In the genomic region with DNA sequence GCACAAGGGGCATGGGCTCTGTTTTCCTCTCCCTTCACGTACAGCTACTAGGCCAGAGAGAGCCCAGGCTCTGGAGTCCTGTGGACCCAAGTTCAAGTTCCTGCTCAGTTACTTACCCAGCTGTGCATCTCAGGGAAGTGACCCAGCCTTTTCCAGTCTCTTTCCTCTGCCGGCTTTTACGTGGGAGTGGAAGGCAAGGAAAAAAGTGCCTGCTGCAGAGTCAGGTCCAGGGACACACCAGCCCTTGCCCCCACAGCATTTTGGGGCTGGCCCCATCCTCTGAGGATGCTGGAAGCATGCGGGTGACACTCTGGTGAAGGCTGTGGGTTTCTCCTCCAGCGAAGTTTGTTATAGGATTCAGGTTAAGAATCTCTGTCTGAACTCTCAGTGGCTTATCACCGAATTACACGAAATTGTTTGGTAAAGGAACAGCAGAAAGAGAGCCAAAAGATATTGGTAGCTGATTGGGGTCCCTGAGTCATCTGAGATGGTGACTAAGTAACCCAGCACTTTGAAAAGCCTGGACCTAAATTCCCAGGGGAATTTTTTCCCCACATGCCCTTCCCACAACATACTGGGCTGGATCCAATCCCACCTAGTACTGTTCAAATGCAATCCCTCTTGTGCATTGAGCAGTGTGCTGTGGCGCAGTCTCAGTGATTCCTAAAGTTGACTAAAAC, we compare ENCODE assay signal across 15 cellular contexts.
DNase-seq lines count a peak whose midpoint lies in the region; ATAC-seq and TF ChIP-seq lines count a peak whose summit lies in the region.
"Had no signal": no experiment of that assay in that cellular context is flagged by ENCODE, and none has a peak within 500 bp of the region (broad histone marks: within the 10 kb centered on the region; RNA-seq: fewer than 3 reads in every experiment).

No MANE protein-coding gene starts in this region.

- no peaks in the 10 kb centered on the region for H3K27me3 ChIP-seq in IMR-90 (ENCODE audit: control insufficient read depth, insufficient read depth, low read length)
- H3K27me3 ChIP-seq in body of pancreas: no peaks in the 10 kb centered on the region
- H3K27me3 ChIP-seq: transverse colon had no signal

- no peak overlapping the region for H3K4me3 ChIP-seq in AG10803 (ENCODE audit: low read length)
- H3K4me3 ChIP-seq in IMR-90 (ENCODE audit: insufficient read depth, low read depth, low read length): no peak overlapping the region
- H3K4me3 ChIP-seq in body of pancreas: no peak overlapping the region
- H3K4me3 ChIP-seq: transverse colon had no signal

- H3K27ac ChIP-seq in IMR-90 (ENCODE audit: insufficient read depth, low read length) (no peak overlapping the region), body of pancreas (peak overlapping the region in 2 of 4 donors; percentile 36 to 60)
- H3K27ac ChIP-seq: transverse colon had no signal

- intact Hi-C loops in IMR-90 (cut with micrococcal nuclease) (no loop called here), body of pancreas (cut with DNase I) (no loop called here)

- in situ Hi-C loops in IMR-90 (cut with MboI; ENCODE audit: low sequenced_read_pairs): no loop called here

- H3K4me1 ChIP-seq in IMR-90 (ENCODE audit: control insufficient read depth, insufficient read depth, low read length) (peaks cover 14% of the 10 kb centered on the region), body of pancreas (peaks cover 32% of the 10 kb centered on the region)

- H2BK20ac ChIP-seq in IMR-90 (ENCODE audit: low read depth, low read length): peak overlapping the region; percentile 47

- TF ChIP-seq CTCF in AG10803 (conservative IDR thresholded peaks at IDR 0.05; ENCODE audit: low read length) (no peak), IMR-90 (conservative IDR thresholded peaks at IDR 0.05; ENCODE audit: low read depth, low read length) (no peak), body of pancreas (IDR thresholded peaks at IDR 0.05) (no peak)

- H4K8ac ChIP-seq in IMR-90 (ENCODE audit: low read depth in 2 of 2, low read length in 2 of 2): peak overlapping the region in 1 of 2 experiments; percentile 24; a peak in 1 of 4 replicates

- ATAC-seq in IMR-90 (ENCODE audit: low read depth): peak; percentile 48
- peak; percentile 67 for ATAC-seq in body of pancreas
- ATAC-seq: sciatic nerve, T-cell had no signal

- peak overlapping the region; percentile 20; the same call in 1 of the 2 replicates for H4K91ac ChIP-seq in IMR-90 (ENCODE audit: insufficient read depth, low read depth, low read length)

- DNase-seq in AG10803 (ENCODE audit: low read depth): peak; percentile 84
- DNase-seq in IMR-90: peak; percentile 90
- DNase-seq in body of pancreas: peak in 1 of 4 donors; percentile 35
- DNase-seq in myocyte (ENCODE audit: low read depth): peak; percentile 76
- DNase-seq in NCI-H187 treated with DMSO at 0.1 percent for 48 hours (lab: John Stamatoyannopoulos, UW): no peak
- DNase-seq in activated CD8-positive, alpha-beta memory T cell treated with anti-CD3 and anti-CD28 coated beads for 24 hours: no peak
- no peak for DNase-seq in stimulated activated CD4-positive, alpha-beta T cell treated with anti-CD3 and anti-CD28 coated beads, Interleukin-1b, Interleukin-23, amount 100 ng/mL, for 48 hours
- DNase-seq in NCI-H1436 treated with DMSO at 0.1 percent for 48 hours (lab: John Stamatoyannopoulos, UW): no peak
- DNase-seq: activated CD4-positive, alpha-beta memory T cell treated with anti-CD3 and anti-CD28 coated beads, Interleukin-2, amount 10 ng/mL, durations not matched to agents 7 days and 5 days; COR-L47; effector CD4-positive, alpha-beta T cell; NCI-H1092; T-cell; transverse colon had no signal

- no peak overlapping the region for H2AK9ac ChIP-seq in IMR-90 (replicated peaks; ENCODE audit: low read depth, low read length, poor library complexity)

- POLR2A ChIA-PET in IMR-90 (lab: Charles Lee; ENCODE audit: unreplicated experiment): no interaction called here

- H3K9ac ChIP-seq in IMR-90 (ENCODE audit: low read depth, low read length): no peak overlapping the region

- no peaks in the 10 kb centered on the region for H3K79me1 ChIP-seq in IMR-90 (ENCODE audit: low read depth in 1 of 2, low read length in 2 of 2)

- no peaks in the 10 kb centered on the region for H3K9me3 ChIP-seq in IMR-90 (ENCODE audit: control insufficient read depth, insufficient read depth, low read length)
- no peaks in the 10 kb centered on the region for H3K9me3 ChIP-seq in body of pancreas
- H3K9me3 ChIP-seq: transverse colon had no signal

- H3K9me1 ChIP-seq in IMR-90 (ENCODE audit: insufficient read depth, low read length): peaks cover 19% of the 10 kb centered on the region

- H2AK5ac ChIP-seq in IMR-90 (ENCODE audit: low read depth, low read length): peak overlapping the region; percentile 71

- no peak for TF ChIP-seq RAD21 in IMR-90 (IDR thresholded peaks at IDR 0.05; ENCODE audit: low read length)

- H2AFZ ChIP-seq in IMR-90 (replicated peaks; ENCODE audit: low read length, poor library complexity): peak overlapping the region; percentile 75

- H3K56ac ChIP-seq in IMR-90 (ENCODE audit: extremely low read depth, insufficient read depth, low read length): 0 out of 2 replicates have a peak overlapping the region, but pooled peaks have one; percentile 5

- peak overlapping the region; percentile 11; the same call in 1 of the 2 replicates for H4K5ac ChIP-seq in IMR-90 (ENCODE audit: low read depth, low read length)

- TF ChIP-seq POLR2A in IMR-90 (IDR thresholded peaks at IDR 0.05; ENCODE audit: low read depth, low read length) (no peak), body of pancreas (IDR thresholded peaks at IDR 0.05) (no peak)

- peak overlapping the region; percentile 21 for H3K4me2 ChIP-seq in IMR-90 (ENCODE audit: low read depth, low read length)

- no peaks in the 10 kb centered on the region for H3K36me3 ChIP-seq in IMR-90 (ENCODE audit: control insufficient read depth, insufficient read depth, low read length)
- no peaks in the 10 kb centered on the region for H3K36me3 ChIP-seq in body of pancreas (replicated peaks in 1 of 2; ENCODE audit: insufficient read depth in 1 of 2, low read depth in 2 of 2)
- H3K36me3 ChIP-seq: transverse colon had no signal

- no peaks in the 10 kb centered on the region for H4K20me1 ChIP-seq in IMR-90 (ENCODE audit: insufficient read depth, low read length)

- peak overlapping the region; percentile 1; the same call in 1 of the 2 replicates for H3K18ac ChIP-seq in IMR-90 (ENCODE audit: low read depth, low read length)

- H2BK5ac ChIP-seq in IMR-90 (ENCODE audit: low read depth, low read length, poor library complexity, severe bottlenecking): no peak overlapping the region

- peak overlapping the region; percentile 61 for H3K4ac ChIP-seq in IMR-90 (ENCODE audit: low read depth, low read length)

- peak overlapping the region; percentile 26; the same call in 1 of the 2 replicates for H3K14ac ChIP-seq in IMR-90 (replicated peaks; ENCODE audit: low read depth, low read length)

- no TSS peak for BruUV-seq in IMR-90 (replicated peaks; lab: Mats Ljungman, UMichigan)

- WGBS in IMR-90 (ENCODE audit: extremely low coverage in 2 of 2, insufficient read length in 1 of 2), 2 experiments: 100% methylated on average over 1 of the region's 8 CpGs; no CpG with 5 or more reads in 1 of the 2 experiments
- WGBS in body of pancreas, 2 donors: 46 to 68% methylated on average over 5 to 8 of the region's 8 CpGs

- dilution Hi-C loops in IMR-90 (cut with HindIII; ENCODE audit: low sequenced_read_pairs, unreplicated experiment): no loop called here

- H2BK120ac ChIP-seq in IMR-90 (ENCODE audit: low read depth, low read length): peak overlapping the region; percentile 48

- peak overlapping the region; percentile 62; the same call in 2 of the 3 replicates for H2BK15ac ChIP-seq in IMR-90 (ENCODE audit: low read depth, low read length)

- CTCF ChIA-PET in IMR-90 (lab: Yijun Ruan, JAX): interaction anchor here (1.5 kb wide), 1 partner anchor 44 kb away, joined by 4 read pairs; no protein-coding TSS in a partner anchor

- peak overlapping the region; percentile 6; the same call in 1 of the 2 replicates for H3K23ac ChIP-seq in IMR-90 (ENCODE audit: low read depth, low read length)

TF ChIP-seq in IMR-90, 13 proteins besides CTCF, POLR2A, EP300 and RAD21:
- no peak for TF ChIP-seq MXI1 (IDR thresholded peaks at IDR 0.05; ENCODE audit: borderline replicate concordance, low read depth, low read length)
- no peak for TF ChIP-seq SMC3 (IDR thresholded peaks at IDR 0.05; ENCODE audit: low read depth, low read length)
- no peak for TF ChIP-seq FOS (IDR thresholded peaks at IDR 0.05; ENCODE audit: low read depth, low read length)
- 0 out of 2 replicates have a peak, but pooled peaks have one; percentile 8 for TF ChIP-seq CEBPB (IDR thresholded peaks at IDR 0.05; ENCODE audit: low read depth, low read length)
- no peak for TF ChIP-seq USF2 (IDR thresholded peaks at IDR 0.05; ENCODE audit: low read depth, low read length)
- no peak for TF ChIP-seq CHD1 (IDR thresholded peaks at IDR 0.05; ENCODE audit: low read depth, low read length)
- TF ChIP-seq BHLHE40 (IDR thresholded peaks at IDR 0.05; ENCODE audit: low read depth, low read length): no peak

Comparison
In these comparisons a context has a peak if more than half of its experiments do, and no peak if none do; other contexts are left out.
1. DNase-seq: peak in AG10803 (single experiment), IMR-90 (single experiment) and myocyte (single experiment); none in NCI-H187 treated with DMSO at 0.1 percent for 48 hours (single experiment), activated CD8-positive, alpha-beta memory T cell treated with anti-CD3 and anti-CD28 coated beads for 24 hours (single experiment), stimulated activated CD4-positive, alpha-beta T cell treated with anti-CD3 and anti-CD28 coated beads, Interleukin-1b, Interleukin-23, amount 100 ng/mL, for 48 hours (single experiment) and NCI-H1436 treated with DMSO at 0.1 percent for 48 hours (single experiment).